In genomic region chrX:24760601-24761000, GRCh38 we compare ENCODE assay signal across 15 cellular contexts.
DNase-seq lines count a peak whose midpoint lies in the region; ATAC-seq lines count a peak whose summit lies in the region.
"Had no signal": no experiment of that assay in that cellular context is flagged by ENCODE, and none has a peak within 500 bp of the region (broad histone marks: within the 10 kb centered on the region; RNA-seq: fewer than 3 reads in every experiment).

No MANE protein-coding gene starts in this region.

- H3K9me3 Mint-ChIP-seq in activated CD4-positive, alpha-beta T cell treated with anti-CD3 and anti-CD28 coated beads for 36 hours (ENCODE audit: low read depth): no peaks in the 10 kb centered on the region
- H3K9me3 Mint-ChIP-seq in activated T-helper 1 cell treated with anti-CD3 and anti-CD28 coated beads, Interleukin-12 subunit alpha, Interleukin-12 subunit beta, Interleukin-2, Interleukin-4 antibody, amounts not matched to agents 30 ng/mL and 10 ng/mL and 1 ng/mL, durations not matched to agents 14 hours and 24 hours and 36 hours: no peaks in the 10 kb centered on the region
- no peaks in the 10 kb centered on the region for H3K9me3 Mint-ChIP-seq in activated CD8-positive, alpha-beta T cell treated with anti-CD3 and anti-CD28 coated beads, Interleukin-2, amount 10 ng/mL, durations not matched to agents 7 days and 5 days (ENCODE audit: insufficient read depth)
- H3K9me3 Mint-ChIP-seq in CD4-positive, alpha-beta memory T cell: peaks cover 0 to 2% (median 0%) of the 10 kb centered on the region in 8 donors

- H3K27ac ChIP-seq in CD4-positive, alpha-beta memory T cell (ENCODE audit: low read depth, low read length): no peak overlapping the region
- H3K27ac ChIP-seq: heart right ventricle had no signal

- no peaks in the 10 kb centered on the region for H3K27me3 Mint-ChIP-seq in activated CD4-positive, alpha-beta T cell treated with anti-CD3 and anti-CD28 coated beads for 36 hours
- no peaks in the 10 kb centered on the region for H3K27me3 Mint-ChIP-seq in activated T-helper 1 cell treated with anti-CD3 and anti-CD28 coated beads, Interleukin-12 subunit alpha, Interleukin-12 subunit beta, Interleukin-2, Interleukin-4 antibody, amounts not matched to agents 30 ng/mL and 10 ng/mL and 1 ng/mL, durations not matched to agents 14 hours and 24 hours and 36 hours (ENCODE audit: insufficient read depth)
- H3K27me3 Mint-ChIP-seq in activated CD8-positive, alpha-beta T cell treated with anti-CD3 and anti-CD28 coated beads, Interleukin-2, amount 10 ng/mL, durations not matched to agents 7 days and 5 days (ENCODE audit: low read depth): no peaks in the 10 kb centered on the region
- H3K27me3 Mint-ChIP-seq in CD4-positive, alpha-beta memory T cell: no peaks in the 10 kb centered on the region
- H3K27me3 Mint-ChIP-seq: naive thymus-derived CD4-positive, alpha-beta T cell had no signal

- H3K4me3 ChIP-seq in CD4-positive, alpha-beta memory T cell (ENCODE audit: low read length in 2 of 2): no peak overlapping the region
- H3K4me3 ChIP-seq: heart right ventricle had no signal

- no peak overlapping the region for H3K4me3 Mint-ChIP-seq in activated CD4-positive, alpha-beta T cell treated with anti-CD3 and anti-CD28 coated beads for 36 hours
- H3K4me3 Mint-ChIP-seq in activated T-helper 1 cell treated with anti-CD3 and anti-CD28 coated beads, Interleukin-12 subunit alpha, Interleukin-12 subunit beta, Interleukin-2, Interleukin-4 antibody, amounts not matched to agents 30 ng/mL and 10 ng/mL and 1 ng/mL, durations not matched to agents 14 hours and 24 hours and 36 hours: no peak overlapping the region
- H3K4me3 Mint-ChIP-seq in activated CD8-positive, alpha-beta T cell treated with anti-CD3 and anti-CD28 coated beads, Interleukin-2, amount 10 ng/mL, durations not matched to agents 7 days and 5 days: no peak overlapping the region
- no peak overlapping the region for H3K4me3 Mint-ChIP-seq in CD4-positive, alpha-beta memory T cell
- H3K4me3 Mint-ChIP-seq: naive thymus-derived CD4-positive, alpha-beta T cell had no signal

- peaks cover 44% of the 10 kb centered on the region for H3K36me3 Mint-ChIP-seq in activated CD4-positive, alpha-beta T cell treated with anti-CD3 and anti-CD28 coated beads for 36 hours (ENCODE audit: low read depth)
- H3K36me3 Mint-ChIP-seq in activated T-helper 1 cell treated with anti-CD3 and anti-CD28 coated beads, Interleukin-12 subunit alpha, Interleukin-12 subunit beta, Interleukin-2, Interleukin-4 antibody, amounts not matched to agents 30 ng/mL and 10 ng/mL and 1 ng/mL, durations not matched to agents 14 hours and 24 hours and 36 hours (ENCODE audit: low read depth): peaks cover 44% of the 10 kb centered on the region
- peaks cover 48% of the 10 kb centered on the region for H3K36me3 Mint-ChIP-seq in activated CD8-positive, alpha-beta T cell treated with anti-CD3 and anti-CD28 coated beads, Interleukin-2, amount 10 ng/mL, durations not matched to agents 7 days and 5 days (ENCODE audit: low read depth)
- H3K36me3 Mint-ChIP-seq in CD4-positive, alpha-beta memory T cell: peaks cover 15 to 22% of the 10 kb centered on the region in 2 donors

- intact Hi-C loops in activated CD4-positive, alpha-beta T cell treated with anti-CD3 and anti-CD28 coated beads for 36 hours (cut with DNase I, micrococcal nuclease): no loop called here
- intact Hi-C loops in activated T-helper 1 cell treated with anti-CD3 and anti-CD28 coated beads, Interleukin-12 subunit alpha, Interleukin-12 subunit beta, Interleukin-2, Interleukin-4 antibody, amounts not matched to agents 30 ng/mL and 10 ng/mL and 1 ng/mL, durations not matched to agents 14 hours and 24 hours and 36 hours (cut with micrococcal nuclease): no loop called here
- intact Hi-C loops in CD4-positive, alpha-beta memory T cell (cut with micrococcal nuclease): no loop called here

- no peaks in the 10 kb centered on the region for H3K27me3 ChIP-seq in CD4-positive, alpha-beta memory T cell (ENCODE audit: insufficient read depth, low read length)
- H3K27me3 ChIP-seq: heart right ventricle had no signal

- no peak overlapping the region for H3K27ac Mint-ChIP-seq in activated CD4-positive, alpha-beta T cell treated with anti-CD3 and anti-CD28 coated beads for 36 hours
- peak overlapping the region; percentile 59 for H3K27ac Mint-ChIP-seq in activated T-helper 1 cell treated with anti-CD3 and anti-CD28 coated beads, Interleukin-12 subunit alpha, Interleukin-12 subunit beta, Interleukin-2, Interleukin-4 antibody, amounts not matched to agents 30 ng/mL and 10 ng/mL and 1 ng/mL, durations not matched to agents 14 hours and 24 hours and 36 hours
- H3K27ac Mint-ChIP-seq in activated CD8-positive, alpha-beta T cell treated with anti-CD3 and anti-CD28 coated beads, Interleukin-2, amount 10 ng/mL, durations not matched to agents 7 days and 5 days: no peak overlapping the region
- H3K27ac Mint-ChIP-seq in CD4-positive, alpha-beta memory T cell: no peak overlapping the region
- H3K27ac Mint-ChIP-seq: naive thymus-derived CD4-positive, alpha-beta T cell had no signal

- peaks cover 4% of the 10 kb centered on the region for H3K4me1 Mint-ChIP-seq in activated CD4-positive, alpha-beta T cell treated with anti-CD3 and anti-CD28 coated beads for 36 hours
- peaks cover 6% of the 10 kb centered on the region for H3K4me1 Mint-ChIP-seq in activated T-helper 1 cell treated with anti-CD3 and anti-CD28 coated beads, Interleukin-12 subunit alpha, Interleukin-12 subunit beta, Interleukin-2, Interleukin-4 antibody, amounts not matched to agents 30 ng/mL and 10 ng/mL and 1 ng/mL, durations not matched to agents 14 hours and 24 hours and 36 hours (ENCODE audit: low read depth)
- H3K4me1 Mint-ChIP-seq in activated CD8-positive, alpha-beta T cell treated with anti-CD3 and anti-CD28 coated beads, Interleukin-2, amount 10 ng/mL, durations not matched to agents 7 days and 5 days (ENCODE audit: low read depth): peaks cover 8% of the 10 kb centered on the region
- H3K4me1 Mint-ChIP-seq in CD4-positive, alpha-beta memory T cell: peaks cover 0 to 1% (median 0%) of the 10 kb centered on the region in 4 donors

- POLR2A ChIA-PET in activated CD4-positive, alpha-beta T cell treated with anti-CD3 and anti-CD28 coated beads for 36 hours (lab: Charles Lee): no interaction called here
- POLR2A ChIA-PET in activated CD8-positive, alpha-beta T cell treated with anti-CD3 and anti-CD28 coated beads, Interleukin-2, amount 10 ng/mL, durations not matched to agents 7 days and 5 days (lab: Charles Lee): no interaction called here
- POLR2A ChIA-PET in CD4-positive, alpha-beta memory T cell (lab: Charles Lee; ENCODE audit: partially characterized antibody): no interaction called here

- H3K36me3 ChIP-seq in CD4-positive, alpha-beta memory T cell (ENCODE audit: insufficient read depth, low read length): no peaks in the 10 kb centered on the region

- ATAC-seq in activated CD4-positive, alpha-beta T cell treated with anti-CD3 and anti-CD28 coated beads for 36 hours: peak; percentile 16
- ATAC-seq in HG03039 (IDR thresholded peaks at IDR 0.05; ENCODE audit: unreplicated experiment) (no peak), GM21723 (IDR thresholded peaks at IDR 0.05; ENCODE audit: unreplicated experiment) (no peak)
- ATAC-seq in activated CD8-positive, alpha-beta T cell treated with anti-CD3 and anti-CD28 coated beads, Interleukin-2, amount 10 ng/mL, durations not matched to agents 7 days and 5 days: no peak
- ATAC-seq: heart right ventricle; left colon; naive thymus-derived CD4-positive, alpha-beta T cell; sciatic nerve; stimulated activated naive CD8-positive, alpha-beta T cell treated with anti-CD3 and anti-CD28 coated beads, Interleukin-15, Interleukin-2, amounts not matched to agents 100 U/mL and 50 U/mL, for 24 hours had no signal

- H3K9me3 ChIP-seq in CD4-positive, alpha-beta memory T cell (ENCODE audit: control insufficient read depth in 1 of 2, low read length in 2 of 2): no peaks in the 10 kb centered on the region
- H3K9me3 ChIP-seq: heart right ventricle had no signal

- DNase-seq in activated CD4-positive, alpha-beta T cell treated with anti-CD3 and anti-CD28 coated beads for 36 hours: no peak
- DNase-seq in activated CD4-positive, alpha-beta T cell treated with anti-CD3 and anti-CD28 coated beads, Interleukin-2, amount 50 U/mL, for 48 hours: no peak
- no peak for DNase-seq in activated T-helper 1 cell treated with anti-CD3 and anti-CD28 coated beads, Interleukin-12 subunit alpha, Interleukin-12 subunit beta, Interleukin-2, Interleukin-4 antibody, amounts not matched to agents 30 ng/mL and 10 ng/mL and 1 ng/mL, durations not matched to agents 14 hours and 24 hours and 36 hours (ENCODE audit: low spot score)
- peak; percentile 45 for DNase-seq in kidney glomerular epithelial cell (lab: John Stamatoyannopoulos, UW)
- no peak for DNase-seq in activated CD8-positive, alpha-beta T cell treated with anti-CD3 and anti-CD28 coated beads, Interleukin-2, amount 10 ng/mL, durations not matched to agents 7 days and 5 days
- DNase-seq in CD4-positive, alpha-beta memory T cell: no peak
- DNase-seq: 8988T; activated naive CD4-positive, alpha-beta T cell; heart right ventricle; left colon; naive thymus-derived CD4-positive, alpha-beta T cell; stimulated activated naive CD8-positive, alpha-beta T cell treated with anti-CD3 and anti-CD28 coated beads, Interleukin-15, Interleukin-2, amounts not matched to agents 100 U/mL and 50 U/mL, for 24 hours had no signal

- H3K4me1 ChIP-seq in CD4-positive, alpha-beta memory T cell (ENCODE audit: insufficient read depth, low read length): no peaks in the 10 kb centered on the region

- CTCF ChIA-PET in activated CD4-positive, alpha-beta T cell treated with anti-CD3 and anti-CD28 coated beads for 36 hours (lab: Charles Lee): no interaction called here
- CTCF ChIA-PET in activated CD8-positive, alpha-beta T cell treated with anti-CD3 and anti-CD28 coated beads, Interleukin-2, amount 10 ng/mL, durations not matched to agents 7 days and 5 days (lab: Charles Lee): no interaction called here
- CTCF ChIA-PET in CD4-positive, alpha-beta memory T cell (lab: Charles Lee; ENCODE audit: partially characterized antibody): interaction anchor here (1.9 kb wide), 1 partner anchor 8 kb away, joined by 8 read pairs; no protein-coding TSS in a partner anchor
